Comparison of ENCODE assay signal across 1 cellular context in genomic region chr4:1133033-1133432, GRCh38.
TF ChIP-seq lines count a peak whose summit lies in the region.

No MANE protein-coding gene starts in this region.

TF ChIP-seq in HEK293, 187 proteins besides CTCF, POLR2A, EP300 and RAD21 (continued from another document):
- TF ChIP-seq, protein P1, sequence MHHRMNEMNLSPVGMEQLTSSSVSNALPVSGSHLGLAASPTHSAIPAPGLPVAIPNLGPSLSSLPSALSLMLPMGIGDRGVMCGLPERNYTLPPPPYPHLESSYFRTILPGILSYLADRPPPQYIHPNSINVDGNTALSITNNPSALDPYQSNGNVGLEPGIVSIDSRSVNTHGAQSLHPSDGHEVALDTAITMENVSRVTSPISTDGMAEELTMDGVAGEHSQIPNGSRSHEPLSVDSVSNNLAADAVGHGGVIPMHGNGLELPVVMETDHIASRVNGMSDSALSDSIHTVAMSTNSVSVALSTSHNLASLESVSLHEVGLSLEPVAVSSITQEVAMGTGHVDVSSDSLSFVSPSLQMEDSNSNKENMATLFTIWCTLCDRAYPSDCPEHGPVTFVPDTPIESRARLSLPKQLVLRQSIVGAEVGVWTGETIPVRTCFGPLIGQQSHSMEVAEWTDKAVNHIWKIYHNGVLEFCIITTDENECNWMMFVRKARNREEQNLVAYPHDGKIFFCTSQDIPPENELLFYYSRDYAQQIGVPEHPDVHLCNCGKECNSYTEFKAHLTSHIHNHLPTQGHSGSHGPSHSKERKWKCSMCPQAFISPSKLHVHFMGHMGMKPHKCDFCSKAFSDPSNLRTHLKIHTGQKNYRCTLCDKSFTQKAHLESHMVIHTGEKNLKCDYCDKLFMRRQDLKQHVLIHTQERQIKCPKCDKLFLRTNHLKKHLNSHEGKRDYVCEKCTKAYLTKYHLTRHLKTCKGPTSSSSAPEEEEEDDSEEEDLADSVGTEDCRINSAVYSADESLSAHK (tag by site-specific recombination; IDR thresholded peaks at IDR 0.05), result no peak
- no peak for TF ChIP-seq ZNF157 (tag by site-specific recombination; IDR thresholded peaks at IDR 0.05)
- no peak for TF ChIP-seq ZNF76 (tag by site-specific recombination; IDR thresholded peaks at IDR 0.05; ENCODE audit: borderline replicate concordance, low read depth)
- TF ChIP-seq, protein P2, sequence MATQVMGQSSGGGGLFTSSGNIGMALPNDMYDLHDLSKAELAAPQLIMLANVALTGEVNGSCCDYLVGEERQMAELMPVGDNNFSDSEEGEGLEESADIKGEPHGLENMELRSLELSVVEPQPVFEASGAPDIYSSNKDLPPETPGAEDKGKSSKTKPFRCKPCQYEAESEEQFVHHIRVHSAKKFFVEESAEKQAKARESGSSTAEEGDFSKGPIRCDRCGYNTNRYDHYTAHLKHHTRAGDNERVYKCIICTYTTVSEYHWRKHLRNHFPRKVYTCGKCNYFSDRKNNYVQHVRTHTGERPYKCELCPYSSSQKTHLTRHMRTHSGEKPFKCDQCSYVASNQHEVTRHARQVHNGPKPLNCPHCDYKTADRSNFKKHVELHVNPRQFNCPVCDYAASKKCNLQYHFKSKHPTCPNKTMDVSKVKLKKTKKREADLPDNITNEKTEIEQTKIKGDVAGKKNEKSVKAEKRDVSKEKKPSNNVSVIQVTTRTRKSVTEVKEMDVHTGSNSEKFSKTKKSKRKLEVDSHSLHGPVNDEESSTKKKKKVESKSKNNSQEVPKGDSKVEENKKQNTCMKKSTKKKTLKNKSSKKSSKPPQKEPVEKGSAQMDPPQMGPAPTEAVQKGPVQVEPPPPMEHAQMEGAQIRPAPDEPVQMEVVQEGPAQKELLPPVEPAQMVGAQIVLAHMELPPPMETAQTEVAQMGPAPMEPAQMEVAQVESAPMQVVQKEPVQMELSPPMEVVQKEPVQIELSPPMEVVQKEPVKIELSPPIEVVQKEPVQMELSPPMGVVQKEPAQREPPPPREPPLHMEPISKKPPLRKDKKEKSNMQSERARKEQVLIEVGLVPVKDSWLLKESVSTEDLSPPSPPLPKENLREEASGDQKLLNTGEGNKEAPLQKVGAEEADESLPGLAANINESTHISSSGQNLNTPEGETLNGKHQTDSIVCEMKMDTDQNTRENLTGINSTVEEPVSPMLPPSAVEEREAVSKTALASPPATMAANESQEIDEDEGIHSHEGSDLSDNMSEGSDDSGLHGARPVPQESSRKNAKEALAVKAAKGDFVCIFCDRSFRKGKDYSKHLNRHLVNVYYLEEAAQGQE (tag by site-specific recombination; IDR thresholded peaks at IDR 0.05), result 0 out of 2 replicates have a peak, but pooled peaks have one; percentile 18
- TF ChIP-seq, protein P3, sequence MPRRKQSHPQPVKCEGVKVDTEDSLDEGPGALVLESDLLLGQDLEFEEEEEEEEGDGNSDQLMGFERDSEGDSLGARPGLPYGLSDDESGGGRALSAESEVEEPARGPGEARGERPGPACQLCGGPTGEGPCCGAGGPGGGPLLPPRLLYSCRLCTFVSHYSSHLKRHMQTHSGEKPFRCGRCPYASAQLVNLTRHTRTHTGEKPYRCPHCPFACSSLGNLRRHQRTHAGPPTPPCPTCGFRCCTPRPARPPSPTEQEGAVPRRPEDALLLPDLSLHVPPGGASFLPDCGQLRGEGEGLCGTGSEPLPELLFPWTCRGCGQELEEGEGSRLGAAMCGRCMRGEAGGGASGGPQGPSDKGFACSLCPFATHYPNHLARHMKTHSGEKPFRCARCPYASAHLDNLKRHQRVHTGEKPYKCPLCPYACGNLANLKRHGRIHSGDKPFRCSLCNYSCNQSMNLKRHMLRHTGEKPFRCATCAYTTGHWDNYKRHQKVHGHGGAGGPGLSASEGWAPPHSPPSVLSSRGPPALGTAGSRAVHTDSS (tag by site-specific recombination; IDR thresholded peaks at IDR 0.05), result no peak
- no peak for TF ChIP-seq ZBTB7A (tag by site-specific recombination; IDR thresholded peaks at IDR 0.05; ENCODE audit: low read depth)
